ENCODE assay signal across 18 cellular contexts in genomic region chr3:155885299-155885698, GRCh38. TPM values are rescaled to one million over a fixed set of nuclear protein-coding genes. Genes with fewer than 3 reads are reported as not detected.
DNase-seq lines count a peak whose midpoint lies in the region; ATAC-seq and TF ChIP-seq lines count a peak whose summit lies in the region.
"Had no signal": no experiment of that assay in that cellular context is flagged by ENCODE, and none has a peak within 500 bp of the region (broad histone marks: within the 10 kb centered on the region; RNA-seq: fewer than 3 reads in every experiment).

No MANE protein-coding gene starts in this region.

- CTCF ChIA-PET in MCF 10A (lab: Yijun Ruan, JAX) = interaction anchor here (0.8 to 1.2 kb wide), 4 partner anchors 15 to 79 kb away, joined by 3 to 4 read pairs (median 4); no protein-coding TSS in a partner anchor
- CTCF ChIA-PET in PC-9 (lab: Charles Lee) = no interaction called here

- no TSS peak for BruUV-seq in MCF 10A (replicated peaks; lab: Mats Ljungman, UMichigan)
- no TSS peak for BruUV-seq in PC-9 (replicated peaks; lab: Mats Ljungman, UMichigan)

- H3K9me3 Mint-ChIP-seq in MCF 10A (ENCODE audit: unreplicated experiment) = no peaks in the 10 kb centered on the region
- H3K9me3 Mint-ChIP-seq: CD4-positive, alpha-beta T cell; HFFc6 had no signal

- ATAC-seq in HG02840 (IDR thresholded peaks at IDR 0.05; ENCODE audit: low FRiP score, unreplicated experiment) (no peak), GM21619 (IDR thresholded peaks at IDR 0.05; ENCODE audit: unreplicated experiment) (no peak)

- POLR2A ChIA-PET in MCF 10A (lab: Yijun Ruan, JAX) = interaction anchor here (1.6 to 3.4 kb wide), 3 partner anchors 13 to 32 kb away, joined by 6 to 19 read pairs (median 8); partner anchors contain the start of gene SLC33A1
- POLR2A ChIA-PET in PC-9 (lab: Charles Lee; ENCODE audit: unreplicated experiment) = no interaction called here

- H3K9me2 ChIP-seq in PC-9 (ENCODE audit: insufficient read depth) = 0 out of 2 replicates have a peak, but pooled peaks cover 4% of the 10 kb centered on the region

- intact Hi-C loops in MCF 10A (cut with micrococcal nuclease) (no loop called here), breast epithelium (cut with DNase I; ENCODE audit: low total_unique reads) (loop anchor here (10.0 kb wide), 1 partner anchor 1430 kb away; no protein-coding TSS in a partner anchor), PC-9 (cut with micrococcal nuclease; ENCODE audit: unreplicated experiment) (no loop called here)

- H3K27ac ChIP-seq in breast epithelium = no peak overlapping the region
- H3K27ac ChIP-seq in PC-9 = peak overlapping the region; percentile 30; the same call in 1 of the 2 replicates
- H3K27ac ChIP-seq in epithelial cell of prostate = peak overlapping the region; percentile 30
- H3K27ac ChIP-seq: 22Rv1; BLaER1 treated with 17β-estradiol and CSF1 and Interleukin-3, amounts not matched to agents 10 nM and 100 nM; HL-60 had no signal

- DNase-seq in MCF 10A (ENCODE audit: unreplicated experiment) (no peak), breast epithelium (ENCODE audit: low spot score in 2 of 2) (no peak), PC-9 (no peak), epithelial cell of prostate (ENCODE audit: low read depth, low spot score) (no peak), NCI-H187 (lab: John Stamatoyannopoulos, UW) (no peak), NCI-H1436 treated with DMSO at 0.1 percent for 48 hours (lab: John Stamatoyannopoulos, UW) (no peak)
- DNase-seq: ACHN; CD4-positive, alpha-beta T cell; DND-41; GF-D8; HCEC 1CT; HFFc6; Kasumi-1 had no signal

- H3K4me3 ChIP-seq in breast epithelium (no peak overlapping the region), PC-9 (no peak overlapping the region)
- H3K4me3 ChIP-seq: BLaER1 treated with 17β-estradiol and CSF1 and Interleukin-3, amounts not matched to agents 10 nM and 100 nM had no signal

- H3K27ac Mint-ChIP-seq in MCF 10A (ENCODE audit: low read depth, unreplicated experiment) = peak overlapping the region; percentile 42
- H3K27ac Mint-ChIP-seq: CD4-positive, alpha-beta T cell; HFFc6 had no signal

- H3K9me3 ChIP-seq in breast epithelium (no peaks in the 10 kb centered on the region), PC-9 (ENCODE audit: insufficient read depth, low read depth) (no peaks in the 10 kb centered on the region)
- H3K9me3 ChIP-seq: BLaER1 treated with 17β-estradiol and CSF1 and Interleukin-3, amounts not matched to agents 10 nM and 100 nM had no signal

- H3K4me1 Mint-ChIP-seq in MCF 10A (ENCODE audit: insufficient read depth, unreplicated experiment) = peaks cover 32% of the 10 kb centered on the region

- H3K4me3 Mint-ChIP-seq in MCF 10A (ENCODE audit: unreplicated experiment) = no peak overlapping the region
- H3K4me3 Mint-ChIP-seq: CD4-positive, alpha-beta T cell; HFFc6 had no signal

- H3K36me3 Mint-ChIP-seq in MCF 10A (ENCODE audit: insufficient read depth, unreplicated experiment) = no peaks in the 10 kb centered on the region

- H3K4me2 ChIP-seq in PC-9 = no peak overlapping the region

- H2AFZ ChIP-seq in PC-9 = no peak overlapping the region

- H3F3A ChIP-seq in PC-9 (ENCODE audit: insufficient read depth, low read depth) = peaks cover 4% of the 10 kb centered on the region; the same call in 1 of the 2 replicates

- TF ChIP-seq CTCF in MCF 10A (IDR thresholded peaks at IDR 0.05; ENCODE audit: unreplicated experiment) (no peak), breast epithelium (IDR thresholded peaks at IDR 0.05) (no peak), PC-9 (conservative IDR thresholded peaks at IDR 0.05) (no peak)

- no peak for TF ChIP-seq POLR2A in breast epithelium (IDR thresholded peaks at IDR 0.05)

- no peaks in the 10 kb centered on the region for H3K27me3 ChIP-seq in breast epithelium
- H3K27me3 ChIP-seq in PC-9 (ENCODE audit: insufficient read depth, low read depth) = no peaks in the 10 kb centered on the region
- H3K27me3 ChIP-seq: BLaER1 treated with 17β-estradiol and CSF1 and Interleukin-3, amounts not matched to agents 10 nM and 100 nM had no signal

- H3K27me3 Mint-ChIP-seq in MCF 10A (ENCODE audit: insufficient read depth, unreplicated experiment) = no peaks in the 10 kb centered on the region
- H3K27me3 Mint-ChIP-seq: CD4-positive, alpha-beta T cell had no signal

- H3K4me1 ChIP-seq in breast epithelium = no peaks in the 10 kb centered on the region
- H3K4me1 ChIP-seq in PC-9 (replicated peaks; ENCODE audit: insufficient read depth) = no peaks in the 10 kb centered on the region

- H3K36me3 ChIP-seq in breast epithelium (no peaks in the 10 kb centered on the region), PC-9 (ENCODE audit: low read depth) (no peaks in the 10 kb centered on the region)

- H4K20me1 ChIP-seq in PC-9 (ENCODE audit: insufficient read depth) = peaks cover 59% of the 10 kb centered on the region

- peaks cover 99% of the 10 kb centered on the region for H3K79me2 ChIP-seq in PC-9 (ENCODE audit: low read depth)

RNA-seq across cellular contexts. Expression of gene GMPS, which starts 14.8 kb away (rescaled TPM):
- total RNA-seq in MCF 10A (2022) (92.4 and 128 TPM in 2 replicates), breast epithelium (10 to 100 TPM; 25.6 to 37.6 (median 36.1) TPM), PC-9 (2021) (116 and 139 TPM in 2 replicates)

RNA-seq across cellular contexts. Expression of gene SLC33A1, which starts 31.1 kb away (rescaled TPM):
- 65.6 and 91.7 TPM in 2 replicates for total RNA-seq in MCF 10A (2022)
- total RNA-seq in breast epithelium = 10 to 100 TPM; 23.0 to 37.3 (median 33.8) TPM
- total RNA-seq in PC-9 (2021) = 22.4 and 28.6 TPM in 2 replicates

Comparison
In these comparisons a context has a peak if more than half of its experiments do, and no peak if none do; other contexts are left out.
1. H3K27ac ChIP-seq: peak in PC-9 (single experiment) and epithelial cell of prostate (single experiment); none in breast epithelium (0 of 2).